16 cellular contexts compared by ENCODE assay signal in the genomic region with DNA sequence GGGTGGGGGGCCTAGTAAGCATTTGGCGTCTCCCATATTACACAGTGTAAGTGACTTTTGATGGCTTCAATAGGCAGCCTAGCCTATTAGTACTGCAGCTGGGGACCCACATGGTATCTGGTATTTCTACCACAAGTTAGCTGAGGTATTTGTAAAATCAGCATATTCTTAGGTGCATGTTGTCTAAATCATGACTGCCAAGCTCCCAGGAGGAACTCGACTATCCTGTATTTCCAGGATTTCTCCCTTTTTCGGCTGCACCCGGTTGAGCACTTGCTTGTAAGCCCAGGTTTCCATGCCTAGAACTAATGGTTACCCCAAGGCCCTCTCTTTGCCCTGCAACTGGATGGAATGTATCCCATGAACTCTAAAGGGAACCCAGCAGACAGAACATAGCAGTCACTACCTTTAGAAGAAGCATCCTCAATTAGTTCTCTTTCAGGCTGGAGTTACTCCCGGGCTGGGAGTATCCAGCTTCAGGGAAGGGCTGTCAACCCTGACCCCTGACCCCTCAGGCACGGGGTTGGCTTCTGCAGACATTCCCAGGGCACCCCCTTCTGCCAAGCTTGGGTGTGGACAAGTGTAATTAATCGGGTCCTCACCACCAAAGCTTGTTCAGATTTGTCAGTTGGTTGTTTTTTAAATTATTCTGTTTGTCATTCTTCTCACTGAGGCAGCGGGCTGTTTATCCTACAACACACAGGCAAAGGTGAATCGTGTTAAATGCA.
A peak's percentile ranks its signal among the peaks of the same experiment; 100 is the strongest.
DNase-seq lines count a peak whose midpoint lies in the region; TF ChIP-seq lines count a peak whose summit lies in the region.
"Had no signal": no experiment of that assay in that cellular context is flagged by ENCODE, and none has a peak within 500 bp of the region (broad histone marks: within the 10 kb centered on the region; RNA-seq: fewer than 3 reads in every experiment).

No MANE protein-coding gene starts in this region.

- no peaks in the 10 kb centered on the region for H3K79me2 ChIP-seq in PC-9 (ENCODE audit: low read depth)

- TF ChIP-seq CTCF in PC-9 (conservative IDR thresholded peaks at IDR 0.05): no peak
- TF ChIP-seq CTCF in endodermal cell (conservative IDR thresholded peaks at IDR 0.05): no peak
- TF ChIP-seq CTCF in GM10266 (IDR thresholded peaks at IDR 0.05; ENCODE audit: control insufficient read depth, insufficient read depth, low read depth, missing control alignments): no peak

- CTCF ChIA-PET in PC-9 (lab: Charles Lee): no interaction called here

- intact Hi-C loops in PC-9 (cut with micrococcal nuclease; ENCODE audit: unreplicated experiment): loop anchor here (5.0 kb wide), 1 partner anchor 67 kb away; no protein-coding TSS in a partner anchor

- no peaks in the 10 kb centered on the region for H3K27me3 ChIP-seq in PC-9 (ENCODE audit: insufficient read depth, low read depth)
- H3K27me3 ChIP-seq in endodermal cell (ENCODE audit: control insufficient read depth, insufficient read depth, low read length, poor library complexity, severe bottlenecking): no peaks in the 10 kb centered on the region
- H3K27me3 ChIP-seq: stomach had no signal

- H3K27ac Mint-ChIP-seq in endodermal cell: peak overlapping the region; percentile 2
- H3K27ac Mint-ChIP-seq: B cell had no signal

- H2AFZ ChIP-seq in PC-9: no peak overlapping the region

- H3K36me3 Mint-ChIP-seq in endodermal cell (ENCODE audit: low read depth): no peaks in the 10 kb centered on the region

- no peak overlapping the region for H3K4me3 Mint-ChIP-seq in endodermal cell
- H3K4me3 Mint-ChIP-seq: B cell had no signal

- no peak overlapping the region for H3K4me3 ChIP-seq in PC-9
- no peak overlapping the region for H3K4me3 ChIP-seq in endodermal cell (ENCODE audit: low read length)
- H3K4me3 ChIP-seq in mesodermal cell (ENCODE audit: extremely low read depth, insufficient read depth, low read length, poor library complexity, severe bottlenecking): no peak overlapping the region
- no peak overlapping the region for H3K4me3 ChIP-seq in urinary bladder (ENCODE audit: low read depth, low read length)
- H3K4me3 ChIP-seq: mucosa of descending colon, stomach had no signal

- H3K36me3 ChIP-seq in PC-9 (ENCODE audit: low read depth): no peaks in the 10 kb centered on the region
- H3K36me3 ChIP-seq in endodermal cell (ENCODE audit: control insufficient read depth, insufficient read depth, low read length): no peaks in the 10 kb centered on the region
- H3K36me3 ChIP-seq in mesodermal cell (ENCODE audit: control insufficient read depth, insufficient read depth, low read length): no peaks in the 10 kb centered on the region
- no peaks in the 10 kb centered on the region for H3K36me3 ChIP-seq in urinary bladder (ENCODE audit: insufficient read depth)
- H3K36me3 ChIP-seq: stomach had no signal

- H3K4me1 ChIP-seq in PC-9 (replicated peaks; ENCODE audit: insufficient read depth) (no peaks in the 10 kb centered on the region), endodermal cell (ENCODE audit: control insufficient read depth, insufficient read depth, low read length) (peaks cover 5% of the 10 kb centered on the region), mesodermal cell (ENCODE audit: control insufficient read depth, insufficient read depth, low read length, poor library complexity, severe bottlenecking) (peaks cover 4% of the 10 kb centered on the region), urinary bladder (ENCODE audit: insufficient read depth) (no peaks in the 10 kb centered on the region)

- H3F3A ChIP-seq in PC-9 (ENCODE audit: insufficient read depth, low read depth): no peaks in the 10 kb centered on the region

- H3K27me3 Mint-ChIP-seq in endodermal cell (ENCODE audit: insufficient read depth): no peaks in the 10 kb centered on the region
- H3K27me3 Mint-ChIP-seq: B cell had no signal

- H3K9me2 ChIP-seq in PC-9 (ENCODE audit: insufficient read depth): no peaks in the 10 kb centered on the region

- no peak overlapping the region for H3K4me2 ChIP-seq in PC-9

- H3K9me3 ChIP-seq in PC-9 (ENCODE audit: insufficient read depth, low read depth) (no peaks in the 10 kb centered on the region), endodermal cell (ENCODE audit: control insufficient read depth, low read length) (no peaks in the 10 kb centered on the region), mesodermal cell (ENCODE audit: control insufficient read depth, low read length) (no peaks in the 10 kb centered on the region)
- H3K9me3 ChIP-seq: mucosa of descending colon, stomach had no signal

- POLR2A ChIA-PET in PC-9 (lab: Charles Lee; ENCODE audit: unreplicated experiment): no interaction called here

- H3K9ac ChIP-seq in endodermal cell (ENCODE audit: extremely low read depth, low read length, poor library complexity, severe bottlenecking): no peak overlapping the region

- H3K9me3 Mint-ChIP-seq in endodermal cell: no peaks in the 10 kb centered on the region

- WGBS in endodermal cell (ENCODE audit: insufficient coverage in 1 of 2, insufficient read length in 1 of 2), 2 experiments: 88% methylated on average over 5 to 9 of the region's 9 CpGs
- 88 to 91% methylated on average over 7 to 8 of the region's 9 CpGs for WGBS in mesodermal cell (ENCODE audit: insufficient coverage in 2 of 2), 2 experiments
- 78% methylated on average over 9 of the region's 9 CpGs for WGBS in urinary bladder

- H3K27ac ChIP-seq in PC-9 (no peak overlapping the region), endodermal cell (ENCODE audit: low read depth, low read length) (peak overlapping the region; percentile 93), mesodermal cell (ENCODE audit: low read depth, low read length, severe bottlenecking) (peak overlapping the region; percentile 25), urinary bladder (ENCODE audit: low read depth) (peak overlapping the region; percentile 25)
- H3K27ac ChIP-seq: stomach had no signal

- H4K20me1 ChIP-seq in PC-9 (ENCODE audit: insufficient read depth): no peaks in the 10 kb centered on the region

- no TSS peak for BruUV-seq in PC-9 (replicated peaks; lab: Mats Ljungman, UMichigan)

- peaks cover 4% of the 10 kb centered on the region for H3K4me1 Mint-ChIP-seq in endodermal cell
- H3K4me1 Mint-ChIP-seq: B cell had no signal

- DNase-seq in PC-9 (peak; percentile 28 to 39), endodermal cell (peak; percentile 61), SW 1271 (lab: John Stamatoyannopoulos, UW) (no peak), NCI-H1436 (lab: John Stamatoyannopoulos, UW) (no peak), GM10266 (ENCODE audit: extremely low spot score) (no peak)
- DNase-seq: activated CD4-positive, alpha-beta T cell treated with anti-CD3 and anti-CD28 coated beads for 4 hours; Calu3; caudate nucleus; effector CD4-positive, alpha-beta T cell; hippocampal formation; Karpas-422; stomach had no signal

Comparison
In these comparisons a context has a peak if more than half of its experiments do, and no peak if none do; other contexts are left out.
1. DNase-seq: peak in PC-9 (2 of 2) and endodermal cell (single experiment); none in SW 1271 (0 of 2), NCI-H1436 (single experiment) and GM10266 (single experiment).